ENCODE assay signal across 16 cellular contexts in the genomic region with DNA sequence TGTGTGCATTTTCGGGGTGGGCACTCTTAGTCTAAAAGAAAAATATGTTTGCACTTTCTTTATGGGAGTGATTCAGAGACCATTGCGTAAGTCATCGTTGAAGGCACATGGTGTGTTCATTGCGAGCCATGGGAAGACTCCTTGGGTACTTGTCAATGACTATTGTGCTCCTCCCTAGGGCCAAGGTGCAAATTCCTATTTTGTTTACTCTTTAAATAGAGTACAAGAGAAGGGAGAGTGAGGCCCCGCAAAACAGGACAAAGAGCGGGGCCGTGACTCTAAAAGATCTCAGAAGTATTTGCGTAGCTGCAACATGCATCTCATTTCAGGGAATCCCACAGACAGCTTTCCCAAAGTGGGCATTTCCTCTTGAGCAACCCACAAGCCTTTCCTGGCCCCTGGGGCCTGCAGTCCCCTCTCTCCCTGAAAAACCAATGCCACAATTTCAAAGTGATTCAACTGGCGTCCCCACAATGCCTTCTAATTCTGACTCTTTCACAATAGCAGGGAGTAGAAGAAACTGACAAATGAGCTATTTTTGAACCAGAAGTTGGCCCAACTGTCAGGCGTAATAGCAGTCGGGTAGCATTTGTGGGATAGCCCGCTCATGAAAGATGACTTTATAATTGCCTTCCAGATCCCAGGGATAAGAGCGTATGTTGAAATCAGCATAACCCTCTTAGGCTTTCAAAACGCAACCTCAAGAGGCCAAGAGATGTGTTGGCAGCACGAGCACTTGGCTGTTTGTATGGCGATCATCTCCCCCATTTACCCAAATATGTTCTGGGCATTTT.
A peak's percentile ranks its signal among the peaks of the same experiment; 100 is the strongest.
DNase-seq lines count a peak whose midpoint lies in the region; ATAC-seq and TF ChIP-seq lines count a peak whose summit lies in the region.
"Had no signal": no experiment of that assay in that cellular context is flagged by ENCODE, and none has a peak within 500 bp of the region (broad histone marks: within the 10 kb centered on the region; RNA-seq: fewer than 3 reads in every experiment).

No MANE protein-coding gene starts in this region.

- H3K4me1 ChIP-seq in psoas muscle (no peaks in the 10 kb centered on the region), smooth muscle cell (ENCODE audit: low read depth) (no peaks in the 10 kb centered on the region)
- H3K4me1 ChIP-seq: esophagus muscularis mucosa, sigmoid colon had no signal

- intact Hi-C loops in psoas muscle (cut with DNase I), result loop anchor here in 1 of 2 donors (10.0 kb wide), 1 partner anchor 55 kb away; no protein-coding TSS in a partner anchor
- intact Hi-C loops in lower leg skin (cut with DNase I; ENCODE audit: low total_unique reads), result no loop called here
- intact Hi-C loops in posterior vena cava (cut with DNase I), result loop anchor here in 1 of 2 donors (5.0 kb wide), 1 partner anchor 1148 kb away; no protein-coding TSS in a partner anchor

- TF ChIP-seq POLR2A in lower leg skin (IDR thresholded peaks at IDR 0.05), result no peak

- H2AFZ ChIP-seq in smooth muscle cell (ENCODE audit: low read depth), result no peak overlapping the region

- H4K20me1 ChIP-seq in smooth muscle cell (ENCODE audit: low read depth), result no peaks in the 10 kb centered on the region

- H3K36me3 ChIP-seq in psoas muscle (ENCODE audit: insufficient read depth in 1 of 2, low read depth in 1 of 2) (no peaks in the 10 kb centered on the region), smooth muscle cell (ENCODE audit: low read depth) (no peaks in the 10 kb centered on the region)
- H3K36me3 ChIP-seq: esophagus muscularis mucosa, sigmoid colon had no signal

- no peak for TF ChIP-seq CTCF in psoas muscle (IDR thresholded peaks at IDR 0.05)
- TF ChIP-seq CTCF in smooth muscle cell (IDR thresholded peaks at IDR 0.05; ENCODE audit: borderline replicate concordance, insufficient read depth, poor library complexity, severe bottlenecking), result no peak
- no peak for TF ChIP-seq CTCF in lower leg skin (IDR thresholded peaks at IDR 0.05)

- no peaks in the 10 kb centered on the region for H3K27me3 ChIP-seq in psoas muscle (ENCODE audit: insufficient read depth in 3 of 3, low read length in 2 of 3)
- H3K27me3 ChIP-seq in smooth muscle cell (ENCODE audit: low read depth), result no peaks in the 10 kb centered on the region
- H3K27me3 ChIP-seq: esophagus muscularis mucosa, sigmoid colon had no signal

- 68 to 78% (median 75%) methylated on average over 16 of the region's 16 CpGs for WGBS in psoas muscle, 3 donors
- WGBS in smooth muscle cell (ENCODE audit: low lambda C conversion rate), result 63% methylated on average over 16 of the region's 16 CpGs
- WGBS in lower leg skin, 2 donors, result 75 to 80% methylated on average over 16 of the region's 16 CpGs

- H3K27ac ChIP-seq in psoas muscle (no peak overlapping the region), smooth muscle cell (ENCODE audit: low read depth) (no peak overlapping the region)
- H3K27ac ChIP-seq: esophagus muscularis mucosa, KMS-11, sigmoid colon had no signal

- H3K4me3 ChIP-seq in psoas muscle (no peak overlapping the region), smooth muscle cell (no peak overlapping the region), lower leg skin (ENCODE audit: low read depth, poor library complexity, severe bottlenecking) (no peak overlapping the region)
- H3K4me3 ChIP-seq: esophagus muscularis mucosa, sigmoid colon had no signal

- ATAC-seq in psoas muscle, result peak in 3 of 4 donors; percentile 20 to 79 (median 50)
- ATAC-seq: Right ventricle myocardium inferior had no signal

- DNase-seq in NCI-H187 treated with DMSO at 0.1 percent for 48 hours (lab: John Stamatoyannopoulos, UW) (peak; percentile 5), NCI-H187 (lab: John Stamatoyannopoulos, UW) (no peak), NCI-H2029 treated with DMSO at 0.1 percent for 48 hours (lab: John Stamatoyannopoulos, UW) (peak; percentile 96), SIG-M5 treated with dmso at 0.1 percent for 504 hours (lab: John Stamatoyannopoulos, UW; ENCODE audit: unreplicated experiment) (peak; percentile 99), psoas muscle (no peak), smooth muscle cell (lab: John Stamatoyannopoulos, UW; ENCODE audit: unreplicated experiment) (no peak), lower leg skin (ENCODE audit: low spot score in 2 of 2) (no peak), posterior vena cava (ENCODE audit: low spot score) (no peak)
- DNase-seq: activated CD4-positive, alpha-beta memory T cell treated with anti-CD3 and anti-CD28 coated beads for 36 hours; anterior cingulate cortex; CD4-positive, alpha-beta memory T cell; GDM1; sigmoid colon had no signal

- H3K9me3 ChIP-seq in psoas muscle (no peaks in the 10 kb centered on the region), smooth muscle cell (replicated peaks; ENCODE audit: low read depth) (no peaks in the 10 kb centered on the region)
- H3K9me3 ChIP-seq: esophagus muscularis mucosa, sigmoid colon had no signal

- peaks cover 4% of the 10 kb centered on the region for H3F3A ChIP-seq in smooth muscle cell (ENCODE audit: low read depth)

- H3K4me2 ChIP-seq in smooth muscle cell, result no peak overlapping the region
- H3K4me2 ChIP-seq: KMS-11 had no signal

- H3K79me2 ChIP-seq in smooth muscle cell (ENCODE audit: low read depth), result no peaks in the 10 kb centered on the region

- H3K9ac ChIP-seq in smooth muscle cell (ENCODE audit: low read depth), result no peak overlapping the region
- H3K9ac ChIP-seq: KMS-11 had no signal

Comparison
In these comparisons a context has a peak if more than half of its experiments do, and no peak if none do; other contexts are left out.
1. DNase-seq: peak in NCI-H187 treated with DMSO at 0.1 percent for 48 hours (single experiment), NCI-H2029 treated with DMSO at 0.1 percent for 48 hours (single experiment) and SIG-M5 treated with dmso at 0.1 percent for 504 hours (single experiment); none in NCI-H187 (0 of 2), psoas muscle (0 of 2), smooth muscle cell (single experiment), lower leg skin (0 of 2) and posterior vena cava (single experiment).